In genomic region chr3:125766285-125766826, GRCh38 we compare ENCODE assay signal across 8 cellular contexts.
DNase-seq lines count a peak whose midpoint lies in the region; ATAC-seq, FAIRE-seq and TF ChIP-seq lines count a peak whose summit lies in the region.
"Not testable (repeated sequence)": the region's sequence is repeated elsewhere in the genome, so short reads cannot be mapped to it uniquely, and the experiment has no call there.

No MANE protein-coding gene starts in this region.

- H3K4me3 ChIP-seq in H7 (ENCODE audit: insufficient read depth, low read depth, low read length) = peak overlapping the region; percentile 55
- H3K4me3 ChIP-seq in astrocyte (ENCODE audit: insufficient read depth, low read depth, low read length) = peak overlapping the region; percentile 46

- FAIRE-seq in astrocyte (lab: Jason Lieb, UNC) = not testable (repeated sequence)

- CTCF ChIA-PET in activated B cell treated with CpG ODN at 0.5 μM for 24 hours (lab: Charles Lee) = interaction anchor here (0.6 kb wide), 1 partner anchor 462 kb away, joined by 3 read pairs; no protein-coding TSS in a partner anchor

- peak overlapping the region; percentile 86 for H2AFZ ChIP-seq in astrocyte (ENCODE audit: low read depth, low read length)

- not testable (repeated sequence) for H3K9ac ChIP-seq in astrocyte (ENCODE audit: low read length)

- not testable (repeated sequence) for H3K9me3 Mint-ChIP-seq in activated B cell treated with CpG ODN at 0.5 μM for 24 hours; astrocyte (ENCODE audit: unreplicated experiment); natural killer cell treated with Interleukin-12 subunit alpha and Interleukin-12 subunit beta and Interleukin-15 and Interleukin-18, amount 100 ng/mL, for 72 hours

- intact Hi-C loops in activated B cell treated with CpG ODN at 0.5 μM for 24 hours (cut with micrococcal nuclease) = loop anchor here (5.0 kb wide), 1 partner anchor 621 kb away; no protein-coding TSS in a partner anchor
- intact Hi-C loops in Right ventricle myocardium superior (cut with DNase I) = not testable (repeated sequence)

- not testable (repeated sequence) for H3K79me2 ChIP-seq in astrocyte (ENCODE audit: insufficient read depth, low read length)

- DNase-seq in Ammon's horn (ENCODE audit: low spot score) = peak; percentile 41
- DNase-seq in H7 = peak; percentile 87
- DNase-seq in NCI-H345 (lab: John Stamatoyannopoulos, UW) = peak; percentile 29
- DNase-seq in activated B cell treated with CpG ODN at 0.5 μM for 24 hours = peak; percentile 65
- DNase-seq in astrocyte (ENCODE audit: low read depth) = not testable (repeated sequence)
- peak; percentile 76 for DNase-seq in Right ventricle myocardium superior
- peak; percentile 70 for DNase-seq in natural killer cell treated with Interleukin-12 subunit alpha and Interleukin-12 subunit beta and Interleukin-15 and Interleukin-18, amount 100 ng/mL, for 72 hours (ENCODE audit: low spot score)
- DNase-seq in stimulated activated CD8-positive, alpha-beta memory T cell treated with anti-CD3 and anti-CD28 coated beads, Interleukin-12 subunit alpha, Interleukin-12 subunit beta, amount 100 ng/mL, for 4 hours (ENCODE audit: low read depth) = peak; percentile 35

- H4K20me1 ChIP-seq in astrocyte (ENCODE audit: insufficient read depth, low read length) = not testable (repeated sequence)

- H3K4me3 Mint-ChIP-seq in activated B cell treated with CpG ODN at 0.5 μM for 24 hours = peak overlapping the region; percentile 66
- H3K4me3 Mint-ChIP-seq in astrocyte (ENCODE audit: unreplicated experiment) = peak overlapping the region; percentile 66
- H3K4me3 Mint-ChIP-seq in natural killer cell treated with Interleukin-12 subunit alpha and Interleukin-12 subunit beta and Interleukin-15 and Interleukin-18, amount 100 ng/mL, for 72 hours = peak overlapping the region; percentile 47

- H3K4me2 ChIP-seq in astrocyte (ENCODE audit: low read length) = peak overlapping the region; percentile 83

- H3K36me3 Mint-ChIP-seq in activated B cell treated with CpG ODN at 0.5 μM for 24 hours (ENCODE audit: low read depth); astrocyte (ENCODE audit: low read depth, unreplicated experiment); natural killer cell treated with Interleukin-12 subunit alpha and Interleukin-12 subunit beta and Interleukin-15 and Interleukin-18, amount 100 ng/mL, for 72 hours: not testable (repeated sequence)

- peaks cover 10% of the 10 kb centered on the region for H3K27me3 ChIP-seq in H7 (ENCODE audit: control insufficient read depth, insufficient read depth, low read length)
- not testable (repeated sequence) for H3K27me3 ChIP-seq in astrocyte (ENCODE audit: insufficient read depth, low read length)

- H3K27ac ChIP-seq in astrocyte (ENCODE audit: low read depth, low read length) = not testable (repeated sequence)

- not testable (repeated sequence) for H3K4me1 Mint-ChIP-seq in activated B cell treated with CpG ODN at 0.5 μM for 24 hours; astrocyte (ENCODE audit: low read depth, unreplicated experiment)
- H3K4me1 Mint-ChIP-seq in natural killer cell treated with Interleukin-12 subunit alpha and Interleukin-12 subunit beta and Interleukin-15 and Interleukin-18, amount 100 ng/mL, for 72 hours (ENCODE audit: low read depth in 2 of 2) = peaks cover 6 to 13% of the 10 kb centered on the region in 2 donors

- not testable (repeated sequence) for ATAC-seq in activated B cell treated with CpG ODN at 0.5 μM for 24 hours (ENCODE audit: low read depth); Right ventricle myocardium superior (ENCODE audit: poor library complexity); natural killer cell treated with Interleukin-12 subunit alpha and Interleukin-12 subunit beta and Interleukin-15 and Interleukin-18, amount 100 ng/mL, for 72 hours

- H3K27me3 Mint-ChIP-seq in activated B cell treated with CpG ODN at 0.5 μM for 24 hours = peaks cover 12% of the 10 kb centered on the region
- H3K27me3 Mint-ChIP-seq in astrocyte (ENCODE audit: low read depth, unreplicated experiment) = peaks cover 50% of the 10 kb centered on the region
- peaks cover 26 to 35% of the 10 kb centered on the region in 2 donors for H3K27me3 Mint-ChIP-seq in natural killer cell treated with Interleukin-12 subunit alpha and Interleukin-12 subunit beta and Interleukin-15 and Interleukin-18, amount 100 ng/mL, for 72 hours

- TF ChIP-seq CTCF in activated B cell treated with CpG ODN at 0.5 μM for 24 hours (IDR thresholded peaks at IDR 0.05) = not testable (repeated sequence)
- TF ChIP-seq CTCF in astrocyte (IDR thresholded peaks at IDR 0.05; ENCODE audit: insufficient read depth, low read depth, low read length) = peak; percentile 4

- not testable (repeated sequence) for H3K27ac Mint-ChIP-seq in activated B cell treated with CpG ODN at 0.5 μM for 24 hours; astrocyte (ENCODE audit: unreplicated experiment); natural killer cell treated with Interleukin-12 subunit alpha and Interleukin-12 subunit beta and Interleukin-15 and Interleukin-18, amount 100 ng/mL, for 72 hours

- not testable (repeated sequence) for H3K4me1 ChIP-seq in astrocyte (ENCODE audit: insufficient read depth, low read length)

- H3K36me3 ChIP-seq in H7 (replicated peaks; ENCODE audit: control insufficient read depth, insufficient read depth, low read length); astrocyte (ENCODE audit: insufficient read depth, low read length): not testable (repeated sequence)

- POLR2A ChIA-PET in activated B cell treated with CpG ODN at 0.5 μM for 24 hours (lab: Charles Lee) = not testable (repeated sequence)

- H3K9me3 ChIP-seq in astrocyte (ENCODE audit: insufficient read depth, low read depth, low read length) = not testable (repeated sequence)
